In genomic region chr11:65418431-65418680, GRCh38 we compare ENCODE assay signal across 8 cellular contexts.
DNase-seq lines count a peak whose midpoint lies in the region; TF ChIP-seq lines count a peak whose summit lies in the region.

No MANE protein-coding gene starts in this region.

- TF ChIP-seq CTCF in AG09309 (IDR thresholded peaks at IDR 0.05; ENCODE audit: control insufficient read depth, insufficient read depth, low read depth, low read length, missing control alignments): no peak

- DNase-seq in AG09309 (ENCODE audit: low read depth) (no peak), HuH-7.5 (ENCODE audit: low spot score) (peak; percentile 62), caudate nucleus (lab: John Stamatoyannopoulos, UW) (no peak), T1000 (lab: John Stamatoyannopoulos, UW) (no peak), NCI-H1092 treated with DMSO at 0.1 percent for 48 hours (lab: John Stamatoyannopoulos, UW) (no peak), SW480 (ENCODE audit: low spot score) (no peak), NOMO-1 (lab: John Stamatoyannopoulos, UW; ENCODE audit: unreplicated experiment in 2 of 2) (no peak)

- H3K4me3 ChIP-seq in AG09309 (ENCODE audit: control insufficient read depth, low read depth, low read length) (peak overlapping the region; percentile 24), muscle layer of duodenum (ENCODE audit: low read depth in 1 of 2, low read length in 2 of 2) (peak overlapping the region; percentile 71 to 100)

- H3K36me3 ChIP-seq in muscle layer of duodenum (ENCODE audit: control insufficient read depth in 1 of 2, insufficient read depth in 2 of 2, low read length in 2 of 2): peaks cover 5 to 50% of the 10 kb centered on the region in 2 donors

- peaks cover 22 to 40% of the 10 kb centered on the region in 2 donors for H3K4me1 ChIP-seq in muscle layer of duodenum (ENCODE audit: control insufficient read depth in 1 of 2, insufficient read depth in 2 of 2, low read length in 2 of 2)

- no peaks in the 10 kb centered on the region for H3K27me3 ChIP-seq in muscle layer of duodenum (ENCODE audit: low read depth, low read length)

- no peaks in the 10 kb centered on the region for H3K9me3 ChIP-seq in muscle layer of duodenum (ENCODE audit: control insufficient read depth in 1 of 2, low read length in 2 of 2)

- H3K27ac ChIP-seq in caudate nucleus (ENCODE audit: low read depth, low read length) (peak overlapping the region; percentile 99), muscle layer of duodenum (ENCODE audit: low read length) (peak overlapping the region; percentile 100)
